Comparison of ENCODE assay signal across 12 cellular contexts in genomic region chr4:995311-996026, GRCh38. TPM values are rescaled to one million over a fixed set of nuclear protein-coding genes. Genes with fewer than 3 reads are reported as not detected.
A peak's percentile ranks its signal among the peaks of the same experiment; 100 is the strongest.
DNase-seq lines count a peak whose midpoint lies in the region; ATAC-seq and TF ChIP-seq lines count a peak whose summit lies in the region.
"Had no signal": no experiment of that assay in that cellular context is flagged by ENCODE, and none has a peak within 500 bp of the region (broad histone marks: within the 10 kb centered on the region; RNA-seq: fewer than 3 reads in every experiment).

No MANE protein-coding gene starts in this region.

- peaks cover 16% of the 10 kb centered on the region for H3K27me3 Mint-ChIP-seq in activated CD8-positive, alpha-beta T cell treated with anti-CD3 and anti-CD28 coated beads for 36 hours

- no peaks in the 10 kb centered on the region for H3K36me3 Mint-ChIP-seq in activated CD8-positive, alpha-beta T cell treated with anti-CD3 and anti-CD28 coated beads for 36 hours (ENCODE audit: low read depth)
- H3K36me3 Mint-ChIP-seq: CD4-positive, alpha-beta memory T cell had no signal

- no peak overlapping the region for H3K27ac ChIP-seq in OCI-LY3 (ENCODE audit: low read length)
- H3K27ac ChIP-seq: tibial nerve had no signal

- peaks cover 13% of the 10 kb centered on the region for H3K4me1 ChIP-seq in OCI-LY3 (ENCODE audit: low read length)

- no peaks in the 10 kb centered on the region for H3K9me3 Mint-ChIP-seq in activated CD8-positive, alpha-beta T cell treated with anti-CD3 and anti-CD28 coated beads for 36 hours
- H3K9me3 Mint-ChIP-seq: CD4-positive, alpha-beta memory T cell had no signal

- POLR2A ChIA-PET in activated CD8-positive, alpha-beta T cell treated with anti-CD3 and anti-CD28 coated beads for 36 hours (lab: Charles Lee) = no interaction called here

- no peak overlapping the region for H2AFZ ChIP-seq in OCI-LY3 (ENCODE audit: low read depth, low read length)

- H4K20me1 ChIP-seq in OCI-LY3 (ENCODE audit: insufficient read depth, low read length) = no peaks in the 10 kb centered on the region

- peaks cover 24% of the 10 kb centered on the region for H3K27me3 ChIP-seq in OCI-LY3 (ENCODE audit: low read depth, low read length)

- CTCF ChIA-PET in activated CD8-positive, alpha-beta T cell treated with anti-CD3 and anti-CD28 coated beads for 36 hours (lab: Charles Lee) = no interaction called here

- H3K27ac Mint-ChIP-seq in activated CD8-positive, alpha-beta T cell treated with anti-CD3 and anti-CD28 coated beads for 36 hours = no peak overlapping the region

- no peak for ATAC-seq in activated CD8-positive, alpha-beta T cell treated with anti-CD3 and anti-CD28 coated beads for 36 hours

- H3K4me2 ChIP-seq in OCI-LY3 (ENCODE audit: low read length) = no peak overlapping the region

- H3K4me1 Mint-ChIP-seq in activated CD8-positive, alpha-beta T cell treated with anti-CD3 and anti-CD28 coated beads for 36 hours (ENCODE audit: low read depth) = no peaks in the 10 kb centered on the region

- intact Hi-C loops in activated CD8-positive, alpha-beta T cell treated with anti-CD3 and anti-CD28 coated beads for 36 hours (cut with micrococcal nuclease) = no loop called here
- intact Hi-C loops in posterior vena cava (cut with DNase I) = no loop called here

- no peaks in the 10 kb centered on the region for H3K36me3 ChIP-seq in OCI-LY3 (replicated peaks; ENCODE audit: low read depth, low read length)

- no peaks in the 10 kb centered on the region for H3K79me2 ChIP-seq in OCI-LY3 (ENCODE audit: low read length)

- H3K9me3 ChIP-seq in OCI-LY3 (ENCODE audit: insufficient read depth, low read length) = no peaks in the 10 kb centered on the region
- H3K9me3 ChIP-seq: tibial nerve had no signal

- TF ChIP-seq CTCF in OCI-LY3 (IDR thresholded peaks at IDR 0.05; ENCODE audit: low read depth, low read length) = peak; percentile 7; the same call in 1 of the 2 replicates
- TF ChIP-seq CTCF in epithelial cell of esophagus (IDR thresholded peaks at IDR 0.05; ENCODE audit: insufficient read depth, low read depth, low read length, missing control alignments) = peak; percentile 5
- TF ChIP-seq CTCF in activated CD8-positive, alpha-beta T cell treated with anti-CD3 and anti-CD28 coated beads for 36 hours (IDR thresholded peaks at IDR 0.05) = no peak

- no peak for DNase-seq in epithelial cell of esophagus (ENCODE audit: low read depth)
- DNase-seq in activated CD8-positive, alpha-beta T cell treated with anti-CD3 and anti-CD28 coated beads for 36 hours = no peak
- DNase-seq in posterior vena cava (ENCODE audit: low spot score) = no peak
- DNase-seq: activated CD4-positive, CD25-positive, alpha-beta regulatory T cell; dermis blood vessel endothelial cell; HCEC 1CT; mesendoderm; NCI-H2029 treated with DMSO at 0.1 percent for 48 hours; NK-92 treated with Interleukin-12 subunit alpha and Interleukin-12 subunit beta, amount 100 ng/mL, for 24 hours had no signal

- no peak overlapping the region for H3K4me3 ChIP-seq in OCI-LY3 (ENCODE audit: low read length)
- no peak overlapping the region for H3K4me3 ChIP-seq in epithelial cell of esophagus (ENCODE audit: low read length)
- H3K4me3 ChIP-seq: tibial nerve had no signal

- no peak overlapping the region for H3K9ac ChIP-seq in OCI-LY3 (ENCODE audit: low read length)

- H3K4me3 Mint-ChIP-seq in activated CD8-positive, alpha-beta T cell treated with anti-CD3 and anti-CD28 coated beads for 36 hours = no peak overlapping the region

RNA-seq across cellular contexts. Expression of gene SLC26A1, which starts 2.3 kb away (rescaled TPM):
- total RNA-seq in activated CD8-positive, alpha-beta T cell treated with anti-CD3 and anti-CD28 coated beads for 36 hours = under 1 TPM in 1 of 2 experiments, not detected in 1; 0.27 TPM
- under 1 TPM in 1 of 2 donors, not detected in 1; 0.14 TPM for total RNA-seq in posterior vena cava
- total RNA-seq: dermis blood vessel endothelial cell had no signal

RNA-seq across cellular contexts. Expression of gene IDUA, which starts 8.6 kb away (rescaled TPM):
- total RNA-seq in activated CD8-positive, alpha-beta T cell treated with anti-CD3 and anti-CD28 coated beads for 36 hours = 1 to 10 TPM; 4.8 to 5.4 TPM
- 10 to 100 TPM; 19.0 to 29.0 TPM for total RNA-seq in posterior vena cava

RNA-seq across cellular contexts. Expression of gene FGFRL1, which starts 16.0 kb away (rescaled TPM):
- total RNA-seq in activated CD8-positive, alpha-beta T cell treated with anti-CD3 and anti-CD28 coated beads for 36 hours = 10 to 100 TPM; 16.2 to 18.0 TPM
- total RNA-seq in posterior vena cava = 10 to 100 TPM; 16.2 to 20.7 TPM

RNA-seq across cellular contexts. Expression of gene DGKQ, which starts 22.1 kb away (rescaled TPM):
- total RNA-seq in activated CD8-positive, alpha-beta T cell treated with anti-CD3 and anti-CD28 coated beads for 36 hours = 10 to 100 TPM; 14.3 to 16.7 TPM
- total RNA-seq in posterior vena cava = 10 to 100 TPM; 10.8 to 11.9 TPM
